Comparison of ENCODE assay signal across 18 cellular contexts in genomic region chrX:130260316-130260715, GRCh38.
"Had no signal": no experiment of that assay in that cellular context is flagged by ENCODE, and none has a peak within 500 bp of the region (broad histone marks: within the 10 kb centered on the region; RNA-seq: fewer than 3 reads in every experiment).

No MANE protein-coding gene starts in this region.

- H3K27me3 Mint-ChIP-seq: activated CD4-positive, alpha-beta T cell treated with anti-CD3 and anti-CD28 coated beads, Interleukin-2, amount 10 ng/mL, durations not matched to agents 7 days and 5 days; activated naive CD8-positive, alpha-beta T cell; stimulated activated naive CD8-positive, alpha-beta T cell treated with anti-CD3 and anti-CD28 coated beads, Interleukin-15, amount 100 ng/mL, for 72 hours had no signal

- H3K9ac ChIP-seq: neural progenitor cell had no signal

- H3K27ac Mint-ChIP-seq: activated CD4-positive, alpha-beta T cell treated with anti-CD3 and anti-CD28 coated beads, Interleukin-2, amount 10 ng/mL, durations not matched to agents 7 days and 5 days; activated naive CD8-positive, alpha-beta T cell; mesothelial cell of epicardium; neural progenitor cell; stimulated activated naive CD8-positive, alpha-beta T cell treated with anti-CD3 and anti-CD28 coated beads, Interleukin-15, amount 100 ng/mL, for 72 hours had no signal

- DNase-seq: activated CD4-positive, alpha-beta T cell treated with anti-CD3 and anti-CD28 coated beads, Interleukin-2, amount 10 ng/mL, durations not matched to agents 7 days and 5 days; activated CD4-positive, CD25-positive, alpha-beta regulatory T cell; activated gamma-delta T cell; activated T-cell treated with anti-CD3 and anti-CD28 coated beads, Interleukin-2, amount 50 U/mL, for 1 hour; anterior cingulate cortex; dorsolateral prefrontal cortex; kidney glomerular epithelial cell; ovary; retina; stimulated activated CD4-positive, alpha-beta T cell treated with anti-CD3 and anti-CD28 coated beads, Interleukin-15, amount 100 ng/mL, for 24 hours; stimulated activated CD4-positive, alpha-beta T cell treated with anti-CD3 and anti-CD28 coated beads, Interleukin-4, amount 100 ng/mL, for 24 hours; stimulated activated naive CD8-positive, alpha-beta T cell treated with anti-CD3 and anti-CD28 coated beads, Interleukin-15, amount 100 ng/mL, for 72 hours had no signal

- H3K27ac ChIP-seq: breast epithelium, dorsolateral prefrontal cortex, neural progenitor cell, ovary, thoracic aorta had no signal

- H3K4me3 Mint-ChIP-seq: activated CD4-positive, alpha-beta T cell treated with anti-CD3 and anti-CD28 coated beads, Interleukin-2, amount 10 ng/mL, durations not matched to agents 7 days and 5 days; activated naive CD8-positive, alpha-beta T cell; mesothelial cell of epicardium; neural progenitor cell; stimulated activated naive CD8-positive, alpha-beta T cell treated with anti-CD3 and anti-CD28 coated beads, Interleukin-15, amount 100 ng/mL, for 72 hours had no signal

- H2AFZ ChIP-seq: neural progenitor cell had no signal

- H3K4me3 ChIP-seq: breast epithelium, dorsolateral prefrontal cortex, neural progenitor cell, ovary, thoracic aorta had no signal

- H3K9me3 ChIP-seq: breast epithelium, ovary, thoracic aorta had no signal

- H3K36me3 ChIP-seq: breast epithelium, ovary, thoracic aorta had no signal

- H3K9me3 Mint-ChIP-seq: activated CD4-positive, alpha-beta T cell treated with anti-CD3 and anti-CD28 coated beads, Interleukin-2, amount 10 ng/mL, durations not matched to agents 7 days and 5 days; stimulated activated naive CD8-positive, alpha-beta T cell treated with anti-CD3 and anti-CD28 coated beads, Interleukin-15, amount 100 ng/mL, for 72 hours had no signal

- H3K4me2 ChIP-seq: neural progenitor cell had no signal

- H3K4me1 Mint-ChIP-seq: mesothelial cell of epicardium; neural progenitor cell; stimulated activated naive CD8-positive, alpha-beta T cell treated with anti-CD3 and anti-CD28 coated beads, Interleukin-15, amount 100 ng/mL, for 72 hours had no signal

- H3K4me1 ChIP-seq: breast epithelium, neural progenitor cell had no signal

- H3K27me3 ChIP-seq: breast epithelium, neural progenitor cell, ovary had no signal

- ATAC-seq: esophagus mucosa; stimulated activated naive CD8-positive, alpha-beta T cell treated with anti-CD3 and anti-CD28 coated beads, Interleukin-15, amount 100 ng/mL, for 72 hours had no signal
